16 cellular contexts compared by ENCODE assay signal in genomic region chr22:33605201-33605600, GRCh38.
"Had no signal": no experiment of that assay in that cellular context is flagged by ENCODE, and none has a peak within 500 bp of the region (broad histone marks: within the 10 kb centered on the region; RNA-seq: fewer than 3 reads in every experiment).

No MANE protein-coding gene starts in this region.

- H3K36me3 ChIP-seq: colonic mucosa, thoracic aorta had no signal

- H3K9me3 ChIP-seq: colonic mucosa, thoracic aorta had no signal

- H3K4me3 ChIP-seq: colonic mucosa, thoracic aorta had no signal

- H3K27ac ChIP-seq: colonic mucosa, epithelial cell of prostate, thoracic aorta, VCaP had no signal

- H3K27me3 Mint-ChIP-seq: activated CD4-positive, alpha-beta memory T cell treated with anti-CD3 and anti-CD28 coated beads, Interleukin-2, amount 10 ng/mL, durations not matched to agents 7 days and 5 days; activated CD4-positive, alpha-beta T cell treated with anti-CD3 and anti-CD28 coated beads for 36 hours; activated naive CD8-positive, alpha-beta T cell treated with anti-CD3 and anti-CD28 coated beads, Interleukin-2, amount 50 U/mL, for 24 hours; memory B cell; stimulated activated naive CD8-positive, alpha-beta T cell treated with anti-CD3 and anti-CD28 coated beads, Interleukin-15, Interleukin-2, amounts not matched to agents 100 ng/mL and 50 ng/mL, for 24 hours had no signal

- H3K27ac Mint-ChIP-seq: activated CD4-positive, alpha-beta memory T cell treated with anti-CD3 and anti-CD28 coated beads, Interleukin-2, amount 10 ng/mL, durations not matched to agents 7 days and 5 days; activated CD4-positive, alpha-beta T cell treated with anti-CD3 and anti-CD28 coated beads for 36 hours; activated naive CD8-positive, alpha-beta T cell treated with anti-CD3 and anti-CD28 coated beads, Interleukin-2, amount 50 U/mL, for 24 hours; memory B cell; stimulated activated naive CD8-positive, alpha-beta T cell treated with anti-CD3 and anti-CD28 coated beads, Interleukin-15, Interleukin-2, amounts not matched to agents 100 ng/mL and 50 ng/mL, for 24 hours had no signal

- H3K4me3 Mint-ChIP-seq: activated CD4-positive, alpha-beta memory T cell treated with anti-CD3 and anti-CD28 coated beads, Interleukin-2, amount 10 ng/mL, durations not matched to agents 7 days and 5 days; activated CD4-positive, alpha-beta T cell treated with anti-CD3 and anti-CD28 coated beads for 36 hours; activated naive CD8-positive, alpha-beta T cell treated with anti-CD3 and anti-CD28 coated beads, Interleukin-2, amount 50 U/mL, for 24 hours; memory B cell; nephron progenitor cell; stimulated activated naive CD8-positive, alpha-beta T cell treated with anti-CD3 and anti-CD28 coated beads, Interleukin-15, Interleukin-2, amounts not matched to agents 100 ng/mL and 50 ng/mL, for 24 hours had no signal

- H3K27me3 ChIP-seq: colonic mucosa had no signal

- H3K4me1 Mint-ChIP-seq: activated CD4-positive, alpha-beta memory T cell treated with anti-CD3 and anti-CD28 coated beads, Interleukin-2, amount 10 ng/mL, durations not matched to agents 7 days and 5 days; activated CD4-positive, alpha-beta T cell treated with anti-CD3 and anti-CD28 coated beads for 36 hours; activated naive CD8-positive, alpha-beta T cell treated with anti-CD3 and anti-CD28 coated beads, Interleukin-2, amount 50 U/mL, for 24 hours; memory B cell had no signal

- DNase-seq: activated CD4-positive, alpha-beta memory T cell treated with anti-CD3 and anti-CD28 coated beads, Interleukin-2, amount 10 ng/mL, durations not matched to agents 7 days and 5 days; activated CD4-positive, alpha-beta T cell treated with anti-CD3 and anti-CD28 coated beads for 36 hours; activated CD8-positive, alpha-beta memory T cell treated with anti-CD3 and anti-CD28 coated beads, Interleukin-2, amount 50 U/mL, for 4 hours; activated naive CD4-positive, alpha-beta T cell treated with Interleukin-2 at 50 U/mL for 16 hours; activated naive CD8-positive, alpha-beta T cell treated with anti-CD3 and anti-CD28 coated beads, Interleukin-2, amount 50 U/mL, for 24 hours; colonic mucosa; effector CD8-positive, alpha-beta T cell; glutamatergic neuron; nephron progenitor cell; stimulated activated CD4-positive, alpha-beta T cell treated with anti-CD3 and anti-CD28 coated beads, Interleukin-4, amount 100 ng/mL, for 1 hour; stimulated activated CD8-positive, alpha-beta memory T cell treated with anti-CD3 and anti-CD28 coated beads, Interleukin-4, amount 100 ng/mL, for 48 hours had no signal

- ATAC-seq: activated CD4-positive, alpha-beta T cell treated with anti-CD3 and anti-CD28 coated beads for 36 hours; activated naive CD8-positive, alpha-beta T cell treated with anti-CD3 and anti-CD28 coated beads, Interleukin-2, amount 50 U/mL, for 24 hours had no signal

- H3K4me1 ChIP-seq: colonic mucosa had no signal
